Comparison of ENCODE assay signal across 14 cellular contexts in genomic region chr20:43799741-43800140, GRCh38.
A peak's percentile ranks its signal among the peaks of the same experiment; 100 is the strongest.
DNase-seq lines count a peak whose midpoint lies in the region; TF ChIP-seq lines count a peak whose summit lies in the region.
"Had no signal": no experiment of that assay in that cellular context is flagged by ENCODE, and none has a peak within 500 bp of the region (broad histone marks: within the 10 kb centered on the region; RNA-seq: fewer than 3 reads in every experiment).

No MANE protein-coding gene starts in this region.

- POLR2A ChIA-PET in activated CD4-positive, alpha-beta memory T cell treated with anti-CD3 and anti-CD28 coated beads, Interleukin-2, amount 10 ng/mL, durations not matched to agents 7 days and 5 days (lab: Charles Lee), result interaction anchor here (0.9 to 1.6 kb wide), 5 partner anchors 12 to 48 kb away, joined by 3 to 8 read pairs (median 3); no protein-coding TSS in a partner anchor
- POLR2A ChIA-PET in activated CD4-positive, alpha-beta memory T cell treated with anti-CD3 and anti-CD28 coated beads for 36 hours (lab: Charles Lee), result interaction anchor here (0.6 kb wide), 1 partner anchor 1043 kb away, joined by 3 read pairs; no protein-coding TSS in a partner anchor

- no peaks in the 10 kb centered on the region for H3K36me3 ChIP-seq in BLaER1
- H3K36me3 ChIP-seq in Karpas-422 (ENCODE audit: insufficient read depth, low read length), result no peaks in the 10 kb centered on the region; the same call in 1 of the 2 replicates

- H3K27ac ChIP-seq in BLaER1, result no peak overlapping the region
- no peak overlapping the region for H3K27ac ChIP-seq in Karpas-422 (ENCODE audit: low read length)

- H3K9me3 Mint-ChIP-seq in activated CD4-positive, alpha-beta memory T cell treated with anti-CD3 and anti-CD28 coated beads, Interleukin-2, amount 10 ng/mL, durations not matched to agents 7 days and 5 days, result peaks cover 2% of the 10 kb centered on the region
- H3K9me3 Mint-ChIP-seq in activated CD4-positive, alpha-beta memory T cell treated with anti-CD3 and anti-CD28 coated beads for 36 hours, result peaks cover 13% of the 10 kb centered on the region
- peaks cover 20% of the 10 kb centered on the region for H3K9me3 Mint-ChIP-seq in chondrocyte (ENCODE audit: low read depth)

- TF ChIP-seq CTCF in chondrocyte (IDR thresholded peaks at IDR 0.05), result no peak

- H2AFZ ChIP-seq in Karpas-422 (ENCODE audit: low read length), result peak overlapping the region; percentile 29; the same call in 1 of the 2 replicates

- peaks cover 26% of the 10 kb centered on the region for H3K4me1 Mint-ChIP-seq in activated CD4-positive, alpha-beta memory T cell treated with anti-CD3 and anti-CD28 coated beads, Interleukin-2, amount 10 ng/mL, durations not matched to agents 7 days and 5 days
- peaks cover 9% of the 10 kb centered on the region for H3K4me1 Mint-ChIP-seq in activated CD4-positive, alpha-beta memory T cell treated with anti-CD3 and anti-CD28 coated beads for 36 hours (ENCODE audit: low read depth)
- no peaks in the 10 kb centered on the region for H3K4me1 Mint-ChIP-seq in chondrocyte (ENCODE audit: low read depth)

- H3K4me3 ChIP-seq in BLaER1 (no peak overlapping the region), Karpas-422 (ENCODE audit: low read length) (no peak overlapping the region)

- H4K20me1 ChIP-seq in BLaER1 (no peaks in the 10 kb centered on the region), Karpas-422 (ENCODE audit: insufficient read depth, low read depth, low read length) (no peaks in the 10 kb centered on the region)

- H3K27me3 ChIP-seq in BLaER1, result no peaks in the 10 kb centered on the region
- no peaks in the 10 kb centered on the region for H3K27me3 ChIP-seq in Karpas-422 (ENCODE audit: low read length)

- peaks cover 3% of the 10 kb centered on the region for H3K27me3 Mint-ChIP-seq in activated CD4-positive, alpha-beta memory T cell treated with anti-CD3 and anti-CD28 coated beads, Interleukin-2, amount 10 ng/mL, durations not matched to agents 7 days and 5 days
- peaks cover 6% of the 10 kb centered on the region for H3K27me3 Mint-ChIP-seq in activated CD4-positive, alpha-beta memory T cell treated with anti-CD3 and anti-CD28 coated beads for 36 hours
- H3K27me3 Mint-ChIP-seq in chondrocyte (ENCODE audit: low read depth), result peaks cover 31% of the 10 kb centered on the region

- H3K9ac ChIP-seq in BLaER1, result no peak overlapping the region
- H3K9ac ChIP-seq in Karpas-422 (ENCODE audit: low read length), result no peak overlapping the region

- CTCF ChIA-PET in activated CD4-positive, alpha-beta memory T cell treated with anti-CD3 and anti-CD28 coated beads, Interleukin-2, amount 10 ng/mL, durations not matched to agents 7 days and 5 days (lab: Charles Lee), result interaction anchor here (1.1 kb wide), 1 partner anchor 41 kb away, joined by 3 read pairs; no protein-coding TSS in a partner anchor
- CTCF ChIA-PET in activated CD4-positive, alpha-beta memory T cell treated with anti-CD3 and anti-CD28 coated beads for 36 hours (lab: Charles Lee), result no interaction called here

- H3K9me3 ChIP-seq in BLaER1, result peaks cover 20% of the 10 kb centered on the region
- H3K9me3 ChIP-seq in Karpas-422 (ENCODE audit: low read length), result peaks cover 8% of the 10 kb centered on the region

- no peak for DNase-seq in activated CD4-positive, alpha-beta memory T cell treated with anti-CD3 and anti-CD28 coated beads, Interleukin-2, amount 10 ng/mL, durations not matched to agents 7 days and 5 days
- DNase-seq in activated CD4-positive, alpha-beta memory T cell treated with anti-CD3 and anti-CD28 coated beads for 36 hours, result no peak
- DNase-seq in Karpas-422, result no peak
- no peak for DNase-seq in chondrocyte (ENCODE audit: low spot score)
- DNase-seq in NCI-H2171 treated with DMSO at 0.1 percent for 48 hours (lab: John Stamatoyannopoulos, UW), result no peak
- no peak for DNase-seq in ureter (ENCODE audit: low spot score)
- no peak for DNase-seq in NCI-H187 (lab: John Stamatoyannopoulos, UW)
- DNase-seq: CD8-positive, alpha-beta T cell; GDM1; NCI-H1048; NCI-H2107; NCI-H345; NCI-H526 treated with DMSO at 0.1 percent for 48 hours had no signal

- H3K79me2 ChIP-seq in Karpas-422 (ENCODE audit: low read length), result no peaks in the 10 kb centered on the region

- H3K4me3 Mint-ChIP-seq in activated CD4-positive, alpha-beta memory T cell treated with anti-CD3 and anti-CD28 coated beads, Interleukin-2, amount 10 ng/mL, durations not matched to agents 7 days and 5 days, result no peak overlapping the region
- no peak overlapping the region for H3K4me3 Mint-ChIP-seq in activated CD4-positive, alpha-beta memory T cell treated with anti-CD3 and anti-CD28 coated beads for 36 hours
- no peak overlapping the region for H3K4me3 Mint-ChIP-seq in chondrocyte (ENCODE audit: unreplicated experiment)
- H3K4me3 Mint-ChIP-seq: CD8-positive, alpha-beta T cell had no signal

- peaks cover 3% of the 10 kb centered on the region for H3K36me3 Mint-ChIP-seq in activated CD4-positive, alpha-beta memory T cell treated with anti-CD3 and anti-CD28 coated beads, Interleukin-2, amount 10 ng/mL, durations not matched to agents 7 days and 5 days (ENCODE audit: low read depth)
- no peaks in the 10 kb centered on the region for H3K36me3 Mint-ChIP-seq in activated CD4-positive, alpha-beta memory T cell treated with anti-CD3 and anti-CD28 coated beads for 36 hours
- peaks cover 2% of the 10 kb centered on the region for H3K36me3 Mint-ChIP-seq in chondrocyte (ENCODE audit: low read depth)
- H3K36me3 Mint-ChIP-seq: CD8-positive, alpha-beta T cell had no signal

- H3K4me2 ChIP-seq in BLaER1, result peak overlapping the region; percentile 35; the same call in 1 of the 2 replicates
- no peak overlapping the region for H3K4me2 ChIP-seq in Karpas-422 (ENCODE audit: low read depth, low read length, poor library complexity, severe bottlenecking)

- intact Hi-C loops in activated CD4-positive, alpha-beta memory T cell treated with anti-CD3 and anti-CD28 coated beads for 36 hours (cut with micrococcal nuclease), result no loop called here

- H3K9me2 ChIP-seq in Karpas-422 (replicated peaks; ENCODE audit: insufficient read depth, low read length), result no peaks in the 10 kb centered on the region

- H3K4me1 ChIP-seq in BLaER1 (peaks cover 21% of the 10 kb centered on the region), Karpas-422 (ENCODE audit: low read length) (peaks cover 3% of the 10 kb centered on the region)

- peak overlapping the region; percentile 66 for H3K27ac Mint-ChIP-seq in activated CD4-positive, alpha-beta memory T cell treated with anti-CD3 and anti-CD28 coated beads, Interleukin-2, amount 10 ng/mL, durations not matched to agents 7 days and 5 days
- H3K27ac Mint-ChIP-seq in activated CD4-positive, alpha-beta memory T cell treated with anti-CD3 and anti-CD28 coated beads for 36 hours, result no peak overlapping the region
- H3K27ac Mint-ChIP-seq in chondrocyte (ENCODE audit: unreplicated experiment), result peak overlapping the region; percentile 30
- H3K27ac Mint-ChIP-seq: CD8-positive, alpha-beta T cell had no signal
